33 cellular contexts compared by ENCODE assay signal in genomic region chr13:20336761-20337160, GRCh38.
"Had no signal": no experiment of that assay in that cellular context is flagged by ENCODE, and none has a peak within 500 bp of the region (broad histone marks: within the 10 kb centered on the region; RNA-seq: fewer than 3 reads in every experiment).

No MANE protein-coding gene starts in this region.

- DNase-seq: activated B cell treated with CpG ODN at 0.5 μM for 24 hours; activated CD4-positive, alpha-beta memory T cell treated with anti-CD3 and anti-CD28 coated beads, Interleukin-2, amount 10 ng/mL, durations not matched to agents 7 days and 5 days; activated CD4-positive, alpha-beta T cell treated with anti-CD3 and anti-CD28 coated beads for 1 hour; activated CD4-positive, alpha-beta T cell treated with anti-CD3 and anti-CD28 coated beads for 48 hours; activated CD8-positive, alpha-beta memory T cell treated with anti-CD3 and anti-CD28 coated beads for 24 hours; activated CD8-positive, alpha-beta memory T cell treated with anti-CD3 and anti-CD28 coated beads, Interleukin-2, amount 10 ng/mL, durations not matched to agents 7 days and 5 days; activated CD8-positive, alpha-beta memory T cell treated with anti-CD3 and anti-CD28 coated beads, Interleukin-2, amount 50 U/mL, for 48 hours; activated effector memory CD4-positive, alpha-beta T cell treated with Interleukin-2 at 50 U/mL for 16 hours; activated naive CD4-positive, alpha-beta T cell treated with anti-CD3 and anti-CD28 coated beads, Interleukin-2, amount 10 ng/mL, durations not matched to agents 7 days and 5 days; activated naive CD8-positive, alpha-beta T cell treated with anti-CD3 and anti-CD28 coated beads, Interleukin-2, amount 50 U/mL, for 24 hours; activated T-cell treated with anti-CD3 and anti-CD28 coated beads, Interleukin-2, amount 50 U/mL, for 48 hours; anterior cingulate cortex; caudate nucleus; cerebellar nuclear complex; Karpas-422; KBM-7; NCI-H1105; NCI-H1436; NCI-H1694; NCI-H1930; NCI-H2081 treated with DMSO at 0.1 percent for 48 hours; NCI-H510A; NCI-H748 treated with DMSO at 0.1 percent for 48 hours; PC-3; Peyer's patch; SIG-M5; SW 1271; T-helper 1 cell; T-helper 2 cell; T-helper 9 cell had no signal

- H3K4me3 ChIP-seq: Peyer's patch had no signal

- H3K4me1 Mint-ChIP-seq: activated B cell treated with CpG ODN at 0.5 μM for 24 hours; activated naive CD8-positive, alpha-beta T cell treated with anti-CD3 and anti-CD28 coated beads, Interleukin-2, amount 50 U/mL, for 24 hours had no signal

- H3K27ac Mint-ChIP-seq: activated B cell treated with CpG ODN at 0.5 μM for 24 hours; activated CD4-positive, alpha-beta memory T cell treated with anti-CD3 and anti-CD28 coated beads, Interleukin-2, amount 10 ng/mL, durations not matched to agents 7 days and 5 days; activated CD8-positive, alpha-beta memory T cell treated with anti-CD3 and anti-CD28 coated beads, Interleukin-2, amount 10 ng/mL, durations not matched to agents 7 days and 5 days; activated naive CD4-positive, alpha-beta T cell treated with anti-CD3 and anti-CD28 coated beads, Interleukin-2, amount 10 ng/mL, durations not matched to agents 7 days and 5 days; activated naive CD8-positive, alpha-beta T cell; activated naive CD8-positive, alpha-beta T cell treated with anti-CD3 and anti-CD28 coated beads, Interleukin-2, amount 50 U/mL, for 24 hours; brain had no signal

- H3K4me3 Mint-ChIP-seq: activated B cell treated with CpG ODN at 0.5 μM for 24 hours; activated CD4-positive, alpha-beta memory T cell treated with anti-CD3 and anti-CD28 coated beads, Interleukin-2, amount 10 ng/mL, durations not matched to agents 7 days and 5 days; activated CD8-positive, alpha-beta memory T cell treated with anti-CD3 and anti-CD28 coated beads, Interleukin-2, amount 10 ng/mL, durations not matched to agents 7 days and 5 days; activated naive CD4-positive, alpha-beta T cell treated with anti-CD3 and anti-CD28 coated beads, Interleukin-2, amount 10 ng/mL, durations not matched to agents 7 days and 5 days; activated naive CD8-positive, alpha-beta T cell; activated naive CD8-positive, alpha-beta T cell treated with anti-CD3 and anti-CD28 coated beads, Interleukin-2, amount 50 U/mL, for 24 hours; brain had no signal

- H3K4me1 ChIP-seq: Peyer's patch had no signal

- H3K36me3 Mint-ChIP-seq: activated CD8-positive, alpha-beta memory T cell treated with anti-CD3 and anti-CD28 coated beads, Interleukin-2, amount 10 ng/mL, durations not matched to agents 7 days and 5 days; activated naive CD4-positive, alpha-beta T cell treated with anti-CD3 and anti-CD28 coated beads, Interleukin-2, amount 10 ng/mL, durations not matched to agents 7 days and 5 days; activated naive CD8-positive, alpha-beta T cell; brain had no signal

- H3K9me3 Mint-ChIP-seq: activated B cell treated with CpG ODN at 0.5 μM for 24 hours; activated CD4-positive, alpha-beta memory T cell treated with anti-CD3 and anti-CD28 coated beads, Interleukin-2, amount 10 ng/mL, durations not matched to agents 7 days and 5 days; activated naive CD4-positive, alpha-beta T cell treated with anti-CD3 and anti-CD28 coated beads, Interleukin-2, amount 10 ng/mL, durations not matched to agents 7 days and 5 days; activated naive CD8-positive, alpha-beta T cell treated with anti-CD3 and anti-CD28 coated beads, Interleukin-2, amount 50 U/mL, for 24 hours had no signal

- H3K27me3 Mint-ChIP-seq: activated B cell treated with CpG ODN at 0.5 μM for 24 hours; activated naive CD8-positive, alpha-beta T cell treated with anti-CD3 and anti-CD28 coated beads, Interleukin-2, amount 50 U/mL, for 24 hours had no signal

- H3K36me3 ChIP-seq: Peyer's patch had no signal

- H3K27ac ChIP-seq: Peyer's patch, RWPE1 had no signal

- H3K9me3 ChIP-seq: Peyer's patch had no signal
